Comparison of ENCODE assay signal across 9 cellular contexts in genomic region chr7:82443801-82444219, GRCh38. TPM values are rescaled to one million over a fixed set of nuclear protein-coding genes. Genes with fewer than 3 reads are reported as not detected.
DNase-seq lines count a peak whose midpoint lies in the region; ATAC-seq and TF ChIP-seq lines count a peak whose summit lies in the region.
"Had no signal": no experiment of that assay in that cellular context is flagged by ENCODE, and none has a peak within 500 bp of the region (broad histone marks: within the 10 kb centered on the region; RNA-seq: fewer than 3 reads in every experiment).

No MANE protein-coding gene starts in this region.

- H3K4me1 Mint-ChIP-seq in natural killer cell, result no peaks in the 10 kb centered on the region

- peak; percentile 77 for DNase-seq in AG04450 (ENCODE audit: low read depth, low spot score)
- DNase-seq in GM20000 (ENCODE audit: low spot score), result peak; percentile 15
- peak; percentile 92 for DNase-seq in NCI-H2227 (lab: John Stamatoyannopoulos, UW; ENCODE audit: unreplicated experiment)
- DNase-seq in right cardiac atrium, result peak; percentile 90 to 95 (median 95)
- DNase-seq in pons (ENCODE audit: low spot score), result peak; percentile 73
- no peak for DNase-seq in natural killer cell
- DNase-seq in stimulated activated CD4-positive, alpha-beta T cell treated with anti-CD3 and anti-CD28 coated beads, Interleukin-2, amount 100 ng/mL, for 48 hours, result no peak

- H3K9me3 Mint-ChIP-seq in natural killer cell, result peaks cover 0 to 4% of the 10 kb centered on the region in 2 donors
- H3K9me3 Mint-ChIP-seq: natural killer cell treated with Interleukin-12 subunit alpha and Interleukin-12 subunit beta and Interleukin-15 and Interleukin-18, amount 100 ng/mL, for 72 hours had no signal

- H3K9me3 ChIP-seq in AG04450 (ENCODE audit: control insufficient read depth, insufficient read depth, low read length) (no peaks in the 10 kb centered on the region), right cardiac atrium (ENCODE audit: control insufficient read depth, low read length) (no peaks in the 10 kb centered on the region)

- peak; percentile 98 for ATAC-seq in right cardiac atrium
- no peak for ATAC-seq in natural killer cell

- no peaks in the 10 kb centered on the region for H3K36me3 Mint-ChIP-seq in natural killer cell
- H3K36me3 Mint-ChIP-seq: natural killer cell treated with Interleukin-12 subunit alpha and Interleukin-12 subunit beta and Interleukin-15 and Interleukin-18, amount 100 ng/mL, for 72 hours had no signal

- no peaks in the 10 kb centered on the region for H3K27me3 ChIP-seq in AG04450 (ENCODE audit: control insufficient read depth, insufficient read depth, low read length)
- H3K27me3 ChIP-seq in right cardiac atrium (ENCODE audit: control insufficient read depth, insufficient read depth), result no peaks in the 10 kb centered on the region

- H3K4me3 ChIP-seq in AG04450 (ENCODE audit: low read depth, low read length) (peak overlapping the region; percentile 80), right cardiac atrium (ENCODE audit: low read length) (peak overlapping the region; percentile 72)

- no peak overlapping the region for H3K4me3 Mint-ChIP-seq in natural killer cell
- H3K4me3 Mint-ChIP-seq: natural killer cell treated with Interleukin-12 subunit alpha and Interleukin-12 subunit beta and Interleukin-15 and Interleukin-18, amount 100 ng/mL, for 72 hours had no signal

- peaks cover 29 to 35% of the 10 kb centered on the region in 2 donors for H3K27me3 Mint-ChIP-seq in natural killer cell (ENCODE audit: low read depth in 2 of 2)

- no peaks in the 10 kb centered on the region for H3K4me1 ChIP-seq in right cardiac atrium (ENCODE audit: control insufficient read depth, insufficient read depth, low read length)

- 0 out of 2 replicates have a peak, but pooled peaks have one; percentile 13 for TF ChIP-seq CTCF in AG04450 (IDR thresholded peaks at IDR 0.05; ENCODE audit: low read depth, low read length)
- TF ChIP-seq CTCF in GM20000 (IDR thresholded peaks at IDR 0.05; ENCODE audit: extremely low read depth, missing control alignments), result no peak
- no peak for TF ChIP-seq CTCF in natural killer cell (IDR thresholded peaks at IDR 0.05)

- intact Hi-C loops in right cardiac atrium (cut with DNase I), result loop anchor here in 2 of 4 donors (10.0 kb wide), 1 partner anchor 209 kb away; no protein-coding TSS in a partner anchor
- intact Hi-C loops in natural killer cell (cut with micrococcal nuclease), result no loop called here

- no peak overlapping the region for H3K27ac Mint-ChIP-seq in natural killer cell
- H3K27ac Mint-ChIP-seq: natural killer cell treated with Interleukin-12 subunit alpha and Interleukin-12 subunit beta and Interleukin-15 and Interleukin-18, amount 100 ng/mL, for 72 hours had no signal

- CTCF ChIA-PET in AG04450 (lab: Charles Lee), result no interaction called here

- WGBS in right cardiac atrium, result under 1% methylated on average over 39 of the region's 39 CpGs

- peak overlapping the region; percentile 47 for H3K27ac ChIP-seq in AG04450 (ENCODE audit: low read depth, low read length)
- H3K27ac ChIP-seq in angular gyrus (ENCODE audit: low read depth, low read length), result peak overlapping the region; percentile 95
- peak overlapping the region; percentile 77 for H3K27ac ChIP-seq in right cardiac atrium (ENCODE audit: low read length)

- POLR2A ChIA-PET in AG04450 (lab: Yijun Ruan, JAX), result no interaction called here

RNA-seq across cellular contexts. Expression of gene CACNA2D1, which starts 0.2 kb away (rescaled TPM):
- 14.5 and 19.5 TPM in 2 replicates for polyA plus RNA-seq in AG04450 (2011; rRNA removed)
- 36.5 and 62.0 TPM in 2 replicates for polyA minus RNA-seq in AG04450 (2011; rRNA and poly(A)+ RNA removed)
- 10 to 100 TPM; 33.7 to 55.2 (median 46.3) TPM for total RNA-seq in right cardiac atrium
- 9.7 TPM for polyA plus RNA-seq in right cardiac atrium
- not detected for total RNA-seq in natural killer cell
- total RNA-seq: natural killer cell treated with Interleukin-12 subunit alpha and Interleukin-12 subunit beta and Interleukin-15 and Interleukin-18, amount 100 ng/mL, for 72 hours had no signal

Comparison
In these comparisons a context has a peak if more than half of its experiments do, and no peak if none do; other contexts are left out.
1. DNase-seq: peak in AG04450 (single experiment), GM20000 (single experiment), NCI-H2227 (single experiment), right cardiac atrium (3 of 3) and pons (single experiment); none in natural killer cell (single experiment) and stimulated activated CD4-positive, alpha-beta T cell treated with anti-CD3 and anti-CD28 coated beads, Interleukin-2, amount 100 ng/mL, for 48 hours (0 of 2).
2. ATAC-seq: peak in right cardiac atrium (2 of 2); none in natural killer cell (0 of 3).
3. RNA of gene CACNA2D1, which starts 0.2 kb away (total RNA-seq): 33.7 to 55.2 TPM in right cardiac atrium; not detected in natural killer cell; every median in the first group is over 10 times any median in the second.
4. Peak in every context shown above with its lines, with median percentiles within 50 percentile points of each other: H3K27ac ChIP-seq.